15 cellular contexts compared by ENCODE assay signal in the genomic region with DNA sequence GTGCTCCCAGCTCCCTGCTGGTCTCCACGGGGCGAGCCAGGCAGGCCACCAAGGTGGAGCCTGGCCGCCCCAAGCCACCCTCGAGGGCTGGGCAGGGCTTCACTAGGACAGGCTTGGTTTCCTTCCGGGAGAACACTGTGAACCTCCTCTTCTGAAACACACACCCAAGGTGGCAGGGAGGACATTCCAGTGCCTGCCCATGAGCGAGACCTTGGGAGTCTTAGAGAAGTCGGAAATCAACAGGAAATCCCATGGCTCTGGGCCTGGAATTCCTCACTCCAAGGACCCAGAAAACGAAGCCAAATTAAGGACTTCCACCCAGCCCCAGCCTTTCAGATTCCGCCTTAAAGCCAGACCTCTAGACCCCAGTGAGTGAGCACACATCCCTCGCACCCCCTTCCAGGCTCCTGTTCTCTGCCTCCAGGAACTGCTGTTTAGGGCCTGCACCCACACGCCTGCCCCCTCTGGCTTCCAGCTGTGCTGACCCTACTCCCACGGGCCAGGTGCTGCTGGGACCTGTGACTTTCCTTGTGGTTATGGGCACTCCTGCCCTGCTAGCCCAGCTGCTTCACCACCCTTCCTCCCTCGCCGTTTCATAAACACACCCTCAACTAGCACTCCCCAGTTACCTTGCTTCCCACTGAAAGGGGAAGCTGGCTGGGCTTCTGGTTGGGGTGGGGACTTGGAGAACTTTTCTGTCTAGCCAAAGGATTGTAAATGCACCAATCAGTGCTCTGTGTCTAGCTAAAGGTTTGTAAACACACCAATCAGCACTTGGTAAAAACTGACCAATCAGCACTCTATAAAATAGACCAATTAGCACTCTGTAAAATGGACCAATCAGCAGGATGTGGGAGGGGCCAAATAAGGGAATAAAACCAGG. TPM values are rescaled to one million over a fixed set of nuclear protein-coding genes. Genes with fewer than 3 reads are reported as not detected.
DNase-seq lines count a peak whose midpoint lies in the region; ATAC-seq, FAIRE-seq and TF ChIP-seq lines count a peak whose summit lies in the region.
"Had no signal": no experiment of that assay in that cellular context is flagged by ENCODE, and none has a peak within 500 bp of the region (broad histone marks: within the 10 kb centered on the region; RNA-seq: fewer than 3 reads in every experiment).

No MANE protein-coding gene starts in this region.

- WGBS in upper lobe of left lung, 2 donors, result 46 to 60% methylated on average over 9 to 14 of the region's 14 CpGs

- no peaks in the 10 kb centered on the region for H3K9me1 ChIP-seq in endothelial cell of umbilical vein (replicated peaks; ENCODE audit: control insufficient read depth, extremely low read depth, insufficient read depth, low read length)

- H3K4me1 ChIP-seq in endothelial cell of umbilical vein (ENCODE audit: control insufficient read depth, extremely low read depth, insufficient read depth, low read length) (peaks cover 51% of the 10 kb centered on the region), mucosa of rectum (ENCODE audit: control insufficient read depth in 2 of 2, insufficient read depth in 2 of 2, low read length in 2 of 2) (peaks cover 3 to 7% of the 10 kb centered on the region in 2 donors), upper lobe of left lung (peaks cover 67 to 82% (median 72%) of the 10 kb centered on the region in 4 donors)

- H3K4me3 ChIP-seq in endothelial cell of umbilical vein (replicated peaks in 1 of 3; ENCODE audit: insufficient read depth in 1 of 3, low read depth in 1 of 3, low read length in 3 of 3), result no peak overlapping the region
- H3K4me3 ChIP-seq in mucosa of rectum (ENCODE audit: low read length in 2 of 2), result no peak overlapping the region
- no peak overlapping the region for H3K4me3 ChIP-seq in upper lobe of left lung

- POLR2A ChIA-PET in endothelial cell of umbilical vein (lab: Charles Lee), result no interaction called here

- DNase-seq in activated CD8-positive, alpha-beta memory T cell treated with anti-CD3 and anti-CD28 coated beads, Interleukin-2, amount 50 U/mL, for 4 hours, result peak; percentile 7
- DNase-seq in activated CD8-positive, alpha-beta memory T cell treated with anti-CD3 and anti-CD28 coated beads, Interleukin-2, amount 50 U/mL, for 48 hours, result no peak
- DNase-seq in endothelial cell of umbilical vein (ENCODE audit: low read depth, low spot score) (peak; percentile 79), upper lobe of left lung (peak; percentile 59 to 69), NCI-H2029 treated with DMSO at 0.1 percent for 48 hours (lab: John Stamatoyannopoulos, UW) (no peak), AG08395 (ENCODE audit: low spot score) (no peak)
- DNase-seq: 8988T; activated CD4-positive, alpha-beta T cell treated with anti-CD3 and anti-CD28 coated beads, Interleukin-2, amount 50 U/mL, for 48 hours; activated naive CD4-positive, alpha-beta T cell treated with anti-CD3 and anti-CD28 coated beads, Interleukin-2, amount 10 ng/mL, durations not matched to agents 7 days and 5 days; DMS 273 treated with DMSO at 0.1 percent for 48 hours; effector CD4-positive, alpha-beta T cell; hippocampal formation; NCI-H526 treated with DMSO at 0.1 percent for 48 hours had no signal

- TF ChIP-seq EP300 in upper lobe of left lung (IDR thresholded peaks at IDR 0.05), result peak in 3 of 4 donors; percentile 59 to 98 (median 97)

- H4K20me1 ChIP-seq in endothelial cell of umbilical vein (replicated peaks; ENCODE audit: control insufficient read depth, extremely low read depth, insufficient read depth, low read length), result no peaks in the 10 kb centered on the region

- no peaks in the 10 kb centered on the region for H3K79me2 ChIP-seq in endothelial cell of umbilical vein (ENCODE audit: control insufficient read depth, insufficient read depth, low read length)

- CTCF ChIA-PET in endothelial cell of umbilical vein (lab: Charles Lee), result interaction anchor here (0.9 to 6.9 kb wide), 7 partner anchors 10 to 68 kb away, joined by 4 to 37 read pairs (median 7); partner anchors contain the start of gene LIMS2

- H3K4me2 ChIP-seq in endothelial cell of umbilical vein (ENCODE audit: insufficient read depth, low read length), result peak overlapping the region; percentile 42

- no TSS peak for BruUV-seq in endothelial cell of umbilical vein (replicated peaks; lab: Mats Ljungman, UMichigan)

- H3K9ac ChIP-seq in endothelial cell of umbilical vein (replicated peaks; ENCODE audit: extremely low read depth, insufficient read depth, low read length) (no peak overlapping the region), mucosa of rectum (ENCODE audit: low read depth in 1 of 2, low read length in 2 of 2) (no peak overlapping the region)

- H3K27me3 ChIP-seq in endothelial cell of umbilical vein (ENCODE audit: control insufficient read depth in 2 of 2, insufficient read depth in 2 of 2, low read length in 2 of 2) (no peaks in the 10 kb centered on the region), mucosa of rectum (ENCODE audit: control insufficient read depth in 2 of 2, insufficient read depth in 2 of 2, low read length in 2 of 2) (peaks cover 6 to 10% of the 10 kb centered on the region in 2 donors), upper lobe of left lung (peaks cover 0 to 6% (median under 1%) of the 10 kb centered on the region in 4 donors)

- dilution Hi-C loops in endothelial cell of umbilical vein (cut with MboI; ENCODE audit: extremely low pct_ligation_motif_present, low sequenced_read_pairs), result no loop called here

- H3K36me3 ChIP-seq in endothelial cell of umbilical vein (ENCODE audit: control insufficient read depth in 2 of 2, extremely low read depth in 1 of 2, insufficient read depth in 2 of 2, low read length in 2 of 2) (peaks cover 0 to 3% of the 10 kb centered on the region in 2 experiments), mucosa of rectum (ENCODE audit: control insufficient read depth in 2 of 2, insufficient read depth in 2 of 2, low read length in 2 of 2) (no peaks in the 10 kb centered on the region), upper lobe of left lung (peaks cover 0 to 41% (median 4%) of the 10 kb centered on the region in 4 donors)

- no peaks in the 10 kb centered on the region for H3K9me3 ChIP-seq in endothelial cell of umbilical vein (replicated peaks; ENCODE audit: control insufficient read depth, insufficient read depth, low read length)
- no peaks in the 10 kb centered on the region for H3K9me3 ChIP-seq in mucosa of rectum (ENCODE audit: control insufficient read depth in 2 of 2, low read length in 2 of 2)
- H3K9me3 ChIP-seq in upper lobe of left lung, result no peaks in the 10 kb centered on the region

- peak; percentile 100 for FAIRE-seq in endothelial cell of umbilical vein (lab: Jason Lieb, UNC)

- TF ChIP-seq POLR2A in endothelial cell of umbilical vein (IDR thresholded peaks at IDR 0.05; ENCODE audit: low read depth, low read length) (peak; percentile 48), upper lobe of left lung (IDR thresholded peaks at IDR 0.05) (peak in 1 of 4 donors; percentile 21)

- TF ChIP-seq CTCF in endothelial cell of umbilical vein (IDR thresholded peaks at IDR 0.05; ENCODE audit: extremely low read depth in 1 of 2, insufficient read depth in 1 of 2, low read depth in 1 of 2, low read length in 2 of 2), result no peak
- peak in 1 of 6 experiments; percentile 22 for TF ChIP-seq CTCF in upper lobe of left lung (IDR thresholded peaks at IDR 0.05)

- intact Hi-C loops in endothelial cell of umbilical vein (cut with micrococcal nuclease), result loop anchor here (1.0 to 2.0 kb wide), 5 partner anchors 10 to 133 kb away; partner anchors contain the start of genes IWS1, LIMS2 and SFT2D3

- H3K27ac ChIP-seq in endothelial cell of umbilical vein (ENCODE audit: insufficient read depth, low read depth, low read length) (peak overlapping the region; percentile 76), mucosa of rectum (ENCODE audit: low read depth in 2 of 2, low read length in 2 of 2) (peak overlapping the region; percentile 37 to 49), upper lobe of left lung (peak overlapping the region; percentile 84 to 96 (median 86))

- peak overlapping the region; percentile 79 for H2AFZ ChIP-seq in endothelial cell of umbilical vein (ENCODE audit: low read depth, low read length)

- ATAC-seq in upper lobe of left lung (ENCODE audit: low FRiP score in 2 of 2) (peak in 1 of 2 donors; percentile 64), GM21423 (IDR thresholded peaks at IDR 0.05; ENCODE audit: unreplicated experiment) (no peak)

TF ChIP-seq in endothelial cell of umbilical vein, 7 proteins besides CTCF, POLR2A, EP300 and RAD21 (continues in another document):
- TF ChIP-seq FOS (IDR thresholded peaks at IDR 0.05; ENCODE audit: borderline replicate concordance, insufficient read depth, low read length), result no peak

RNA-seq across cellular contexts. Expression of gene GPR17, which starts 13.7 kb away (rescaled TPM):
- not detected in 2 replicates for total RNA-seq in endothelial cell of umbilical vein
- polyA plus RNA-seq in endothelial cell of umbilical vein, result 0.10 and 0.11 TPM in 2 replicates
- polyA plus RNA-seq in endothelial cell of umbilical vein (2011; cell fraction: cytosol; rRNA removed), result 0.04 TPM in 2 replicates
- not detected in 2 replicates for polyA plus RNA-seq in endothelial cell of umbilical vein (2011; cell fraction: nucleus; rRNA removed)
- polyA plus RNA-seq in endothelial cell of umbilical vein (2012), result 0.10 and 0.15 TPM in 2 replicates
- polyA minus RNA-seq in endothelial cell of umbilical vein, result not detected in 2 replicates
- not detected for polyA minus RNA-seq in endothelial cell of umbilical vein (2011; cell fraction: cytosol; rRNA and poly(A)+ RNA removed)
- polyA minus RNA-seq in endothelial cell of umbilical vein (2011; cell fraction: nucleus; rRNA and poly(A)+ RNA removed), result not detected in 2 replicates
- under 1 TPM in 3 of 6 donors, not detected in 3; 0.17 to 0.46 (median 0.24) TPM for total RNA-seq in upper lobe of left lung

RNA-seq across cellular contexts. Expression of gene LIMS2, which starts 15.7 kb away (rescaled TPM):
- 45.7 and 48.3 TPM in 2 replicates for total RNA-seq in endothelial cell of umbilical vein
- polyA plus RNA-seq in endothelial cell of umbilical vein, result 55.6 and 77.3 TPM in 2 replicates
- polyA plus RNA-seq in endothelial cell of umbilical vein (2011; cell fraction: cytosol; rRNA removed), result 26.1 and 29.1 TPM in 2 replicates
- polyA plus RNA-seq in endothelial cell of umbilical vein (2011; cell fraction: nucleus; rRNA removed), result 86.3 and 120 TPM in 2 replicates
- polyA plus RNA-seq in endothelial cell of umbilical vein (2012), result 14.1 and 24.9 TPM in 2 replicates
- 28.1 and 45.7 TPM in 2 replicates for polyA minus RNA-seq in endothelial cell of umbilical vein
- not detected for polyA minus RNA-seq in endothelial cell of umbilical vein (2011; cell fraction: cytosol; rRNA and poly(A)+ RNA removed)
- polyA minus RNA-seq in endothelial cell of umbilical vein (2011; cell fraction: nucleus; rRNA and poly(A)+ RNA removed), result 21.7 and 33.5 TPM in 2 replicates
- total RNA-seq in upper lobe of left lung, result 100 to 1,000 TPM in 4 of 6 donors, 10 to 100 TPM in 2; 33.6 to 169 (median 109) TPM

RNA-seq across cellular contexts. Expression of gene SFT2D3, which starts 41.6 kb away (rescaled TPM):
- 4.4 and 4.7 TPM in 2 replicates for total RNA-seq in endothelial cell of umbilical vein
- 4.1 and 4.5 TPM in 2 replicates for polyA plus RNA-seq in endothelial cell of umbilical vein
- 3.3 and 3.4 TPM in 2 replicates for polyA plus RNA-seq in endothelial cell of umbilical vein (2011; cell fraction: cytosol; rRNA removed)
- 1.6 and 2.5 TPM in 2 replicates for polyA plus RNA-seq in endothelial cell of umbilical vein (2011; cell fraction: nucleus; rRNA removed)
- polyA plus RNA-seq in endothelial cell of umbilical vein (2012), result not detected in 2 replicates
- polyA minus RNA-seq in endothelial cell of umbilical vein, result 2.6 and 2.7 TPM in 2 replicates
- 1.4 TPM for polyA minus RNA-seq in endothelial cell of umbilical vein (2011; cell fraction: cytosol; rRNA and poly(A)+ RNA removed)
- polyA minus RNA-seq in endothelial cell of umbilical vein (2011; cell fraction: nucleus; rRNA and poly(A)+ RNA removed), result 3.3 and 3.6 TPM in 2 replicates
- 10 to 100 TPM in 2 of 6 donors, 1 to 10 TPM in 4; 6.4 to 13.1 (median 9.1) TPM for total RNA-seq in upper lobe of left lung

Comparison
In these comparisons a context has a peak if more than half of its experiments do, and no peak if none do; other contexts are left out.
1. DNase-seq: peak in activated CD8-positive, alpha-beta memory T cell treated with anti-CD3 and anti-CD28 coated beads, Interleukin-2, amount 50 U/mL, for 4 hours (single experiment), endothelial cell of umbilical vein (single experiment) and upper lobe of left lung (2 of 2); none in activated CD8-positive, alpha-beta memory T cell treated with anti-CD3 and anti-CD28 coated beads, Interleukin-2, amount 50 U/mL, for 48 hours (single experiment), NCI-H2029 treated with DMSO at 0.1 percent for 48 hours (single experiment) and AG08395 (single experiment).
2. Peak in every context shown above with its lines, with median percentiles within 50 percentile points of each other: H3K27ac ChIP-seq.